In genomic region chr15:99732268-99732641, GRCh38 we compare ENCODE assay signal across 8 cellular contexts.
DNase-seq lines count a peak whose midpoint lies in the region; TF ChIP-seq lines count a peak whose summit lies in the region.

No MANE protein-coding gene starts in this region.

- CTCF ChIA-PET in AG04449 (lab: Yijun Ruan, JAX): interaction anchor here (0.9 to 10.4 kb wide), 7 partner anchors 22 to 480 kb away, joined by 4 to 80 read pairs (median 9); no protein-coding TSS in a partner anchor

- H3K27ac ChIP-seq in KOPT-K1 (ENCODE audit: low read depth, low read length, poor library complexity, severe bottlenecking): peak overlapping the region; percentile 70

- DNase-seq in AG04449 (ENCODE audit: low read depth, low spot score) (no peak), dedifferentiated amniotic fluid mesenchymal stem cell (ENCODE audit: extremely low spot score) (peak; percentile 42), midbrain (lab: John Stamatoyannopoulos, UW) (peak; percentile 38), Kasumi-1 (lab: John Stamatoyannopoulos, UW) (no peak), NOMO-1 treated with dmso at 0.1 percent for 144 hours (lab: John Stamatoyannopoulos, UW; ENCODE audit: unreplicated experiment) (no peak), SHP77 (lab: John Stamatoyannopoulos, UW) (no peak)
- no peak for DNase-seq in effector CD8-positive, alpha-beta T cell (lab: John Stamatoyannopoulos, UW)

- H3K9me3 ChIP-seq in KOPT-K1 (ENCODE audit: insufficient read depth, low read length, poor library complexity, severe bottlenecking): no peaks in the 10 kb centered on the region

- POLR2A ChIA-PET in AG04449 (lab: Yijun Ruan, JAX): no interaction called here

- peaks cover 31% of the 10 kb centered on the region for H3K36me3 ChIP-seq in KOPT-K1 (ENCODE audit: insufficient read depth, low read length)

- H3K4me3 ChIP-seq in AG04449 (ENCODE audit: low read depth, low read length): peak overlapping the region; percentile 75

- TF ChIP-seq CTCF in AG04449 (IDR thresholded peaks at IDR 0.05; ENCODE audit: insufficient read depth, low read length, missing control alignments): no peak

Comparison
In these comparisons a context has a peak if more than half of its experiments do, and no peak if none do; other contexts are left out.
1. DNase-seq: peak in dedifferentiated amniotic fluid mesenchymal stem cell (single experiment) and midbrain (single experiment); none in AG04449 (single experiment), Kasumi-1 (0 of 2), NOMO-1 treated with dmso at 0.1 percent for 144 hours (single experiment), SHP77 (0 of 2) and effector CD8-positive, alpha-beta T cell (single experiment).